In genomic region chr2:19035238-19035637, GRCh38 we compare ENCODE assay signal across 18 cellular contexts.
DNase-seq lines count a peak whose midpoint lies in the region; ATAC-seq and TF ChIP-seq lines count a peak whose summit lies in the region.
"Had no signal": no experiment of that assay in that cellular context is flagged by ENCODE, and none has a peak within 500 bp of the region (broad histone marks: within the 10 kb centered on the region; RNA-seq: fewer than 3 reads in every experiment).

No MANE protein-coding gene starts in this region.

- no peaks in the 10 kb centered on the region for H3K36me3 ChIP-seq in gastrocnemius medialis
- H3K36me3 ChIP-seq in MG63: no peaks in the 10 kb centered on the region
- H3K36me3 ChIP-seq: neutrophil had no signal

- CTCF ChIA-PET in activated naive CD4-positive, alpha-beta T cell treated with anti-CD3 and anti-CD28 coated beads for 36 hours (lab: Charles Lee): no interaction called here

- H3K4me1 ChIP-seq in right cardiac atrium (ENCODE audit: control insufficient read depth, insufficient read depth, low read length): peaks cover 8% of the 10 kb centered on the region
- H3K4me1 ChIP-seq in gastrocnemius medialis: peaks cover 12% of the 10 kb centered on the region in 2 donors

- H3K36me3 Mint-ChIP-seq in activated naive CD4-positive, alpha-beta T cell treated with anti-CD3 and anti-CD28 coated beads for 36 hours (ENCODE audit: low read depth): no peaks in the 10 kb centered on the region
- H3K36me3 Mint-ChIP-seq: brain had no signal

- H3K9me3 ChIP-seq in right cardiac atrium (ENCODE audit: control insufficient read depth, low read length): no peaks in the 10 kb centered on the region
- H3K9me3 ChIP-seq in gastrocnemius medialis: no peaks in the 10 kb centered on the region
- H3K9me3 ChIP-seq in MG63: no peaks in the 10 kb centered on the region
- H3K9me3 ChIP-seq: neutrophil had no signal

- H3K27me3 ChIP-seq in right cardiac atrium (ENCODE audit: control insufficient read depth, insufficient read depth) (no peaks in the 10 kb centered on the region), gastrocnemius medialis (no peaks in the 10 kb centered on the region), MG63 (no peaks in the 10 kb centered on the region)
- H3K27me3 ChIP-seq: neutrophil had no signal

- no peak overlapping the region for H3K4me3 Mint-ChIP-seq in activated naive CD4-positive, alpha-beta T cell treated with anti-CD3 and anti-CD28 coated beads for 36 hours
- H3K4me3 Mint-ChIP-seq: brain had no signal

- ATAC-seq in right cardiac atrium (peak; percentile 70 to 77), gastrocnemius medialis (peak; percentile 41 to 48), GM21447 (IDR thresholded peaks at IDR 0.05; ENCODE audit: unreplicated experiment) (no peak)
- ATAC-seq: left colon had no signal

- H3K27me3 Mint-ChIP-seq in activated naive CD4-positive, alpha-beta T cell treated with anti-CD3 and anti-CD28 coated beads for 36 hours (ENCODE audit: low read depth): no peaks in the 10 kb centered on the region
- H3K27me3 Mint-ChIP-seq: brain had no signal

- DNase-seq in EL: peak; percentile 22
- peak; percentile 43 to 58 for DNase-seq in cardiac fibroblast (ENCODE audit: low read depth in 2 of 2)
- DNase-seq in right cardiac atrium: peak; percentile 33 to 50 (median 47)
- DNase-seq in gastrocnemius medialis: peak; percentile 38 to 57
- DNase-seq in MG63: no peak
- no peak for DNase-seq in activated naive CD4-positive, alpha-beta T cell treated with anti-CD3 and anti-CD28 coated beads for 36 hours
- no peak for DNase-seq in NCI-H1417 treated with DMSO at 0.1 percent for 48 hours (lab: John Stamatoyannopoulos, UW)
- DNase-seq: activated CD8-positive, alpha-beta memory T cell treated with anti-CD3 and anti-CD28 coated beads for 24 hours; activated effector memory CD4-positive, alpha-beta T cell treated with Interleukin-2 at 50 U/mL for 16 hours; DMS79; effector CD8-positive, alpha-beta T cell; head of caudate nucleus; left colon; substantia nigra had no signal

- WGBS in right cardiac atrium: 65% methylated on average over 3 of the region's 3 CpGs

- H3K4me1 Mint-ChIP-seq in activated naive CD4-positive, alpha-beta T cell treated with anti-CD3 and anti-CD28 coated beads for 36 hours (ENCODE audit: low read depth): no peaks in the 10 kb centered on the region

- no peak overlapping the region for H3K4me3 ChIP-seq in cardiac fibroblast (replicated peaks in 1 of 2; ENCODE audit: low read depth in 2 of 2, low read length in 2 of 2)
- no peak overlapping the region for H3K4me3 ChIP-seq in right cardiac atrium (ENCODE audit: low read length)
- no peak overlapping the region for H3K4me3 ChIP-seq in gastrocnemius medialis
- H3K4me3 ChIP-seq in MG63: no peak overlapping the region
- H3K4me3 ChIP-seq: SK-N-MC had no signal

- no peak for TF ChIP-seq POLR2A in gastrocnemius medialis (IDR thresholded peaks at IDR 0.05)

- H3K27ac ChIP-seq in right cardiac atrium (ENCODE audit: low read length): peak overlapping the region; percentile 12
- peak overlapping the region; percentile 15 to 47 (median 28) for H3K27ac ChIP-seq in gastrocnemius medialis
- H3K27ac ChIP-seq: neutrophil, SK-N-MC had no signal

- TF ChIP-seq CTCF in cardiac fibroblast (IDR thresholded peaks at IDR 0.05; ENCODE audit: low read depth, low read length) (no peak), gastrocnemius medialis (IDR thresholded peaks at IDR 0.05 in 4 of 5, conservative IDR thresholded peaks at IDR 0.05 in 1 of 5) (no peak)

- H3K27ac Mint-ChIP-seq in activated naive CD4-positive, alpha-beta T cell treated with anti-CD3 and anti-CD28 coated beads for 36 hours: no peak overlapping the region
- H3K27ac Mint-ChIP-seq: brain had no signal

- in situ Hi-C loops in gastrocnemius medialis (cut with MboI; ENCODE audit: low sequenced_read_pairs in 4 of 4): no loop called here

- intact Hi-C loops in right cardiac atrium (cut with DNase I) (no loop called here), gastrocnemius medialis (cut with DNase I; ENCODE audit: low total_unique reads) (no loop called here)
- intact Hi-C loops in activated naive CD4-positive, alpha-beta T cell treated with anti-CD3 and anti-CD28 coated beads for 36 hours (cut with micrococcal nuclease): no loop called here

- no peaks in the 10 kb centered on the region for H3K9me3 Mint-ChIP-seq in activated naive CD4-positive, alpha-beta T cell treated with anti-CD3 and anti-CD28 coated beads for 36 hours
- H3K9me3 Mint-ChIP-seq: brain had no signal

Comparison
In these comparisons a context has a peak if more than half of its experiments do, and no peak if none do; other contexts are left out.
1. DNase-seq: peak in EL (single experiment), cardiac fibroblast (2 of 2), right cardiac atrium (3 of 3) and gastrocnemius medialis (2 of 2); none in MG63 (single experiment), activated naive CD4-positive, alpha-beta T cell treated with anti-CD3 and anti-CD28 coated beads for 36 hours (single experiment) and NCI-H1417 treated with DMSO at 0.1 percent for 48 hours (single experiment).